24 cellular contexts compared by ENCODE assay signal in the genomic region with DNA sequence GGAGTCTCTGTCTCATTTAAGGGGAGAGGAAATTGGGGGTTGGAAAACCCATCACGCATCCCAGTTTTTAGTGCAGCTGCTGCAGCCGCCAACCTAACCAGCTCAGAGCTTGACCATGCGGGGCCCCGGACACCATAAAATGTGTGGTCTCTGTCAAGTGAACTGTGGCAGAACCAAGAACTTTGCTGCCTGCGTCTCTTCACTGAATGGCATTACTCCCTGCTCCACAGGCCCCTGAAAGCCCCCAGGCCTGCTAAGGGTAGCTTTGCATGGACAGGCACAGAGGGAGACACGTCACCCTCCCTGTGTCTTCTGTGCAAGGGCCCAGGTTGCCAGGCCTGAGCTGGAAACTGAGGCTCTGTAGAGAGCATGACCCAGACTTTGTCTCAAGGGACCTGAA.
"Had no signal": no experiment of that assay in that cellular context is flagged by ENCODE, and none has a peak within 500 bp of the region (broad histone marks: within the 10 kb centered on the region; RNA-seq: fewer than 3 reads in every experiment).

No MANE protein-coding gene starts in this region.

- H3K36me3 Mint-ChIP-seq: memory B cell; naive thymus-derived CD8-positive, alpha-beta T cell; stimulated activated memory B cell treated with anti-CD40 and anti-IgM and Interleukin-4, amounts not matched to agents 10 μg/mL and 1 μg/mL and 100 μg/mL, for 72 hours had no signal

- H3K27ac Mint-ChIP-seq: memory B cell; naive thymus-derived CD8-positive, alpha-beta T cell; nephron; progenitor cell of endocrine pancreas; stimulated activated memory B cell treated with anti-CD40 and anti-IgM and Interleukin-4, amounts not matched to agents 10 μg/mL and 1 μg/mL and 100 μg/mL, for 72 hours; stimulated activated naive CD8-positive, alpha-beta T cell treated with anti-CD3 and anti-CD28 coated beads, Interleukin-15, amount 100 ng/mL, for 72 hours had no signal

- H3K4me1 ChIP-seq: left ventricle myocardium inferior, right atrium auricular region, right lobe of liver, tibial nerve, upper lobe of left lung had no signal

- H3K36me3 ChIP-seq: left ventricle myocardium inferior, neutrophil, ovary, right atrium auricular region, right lobe of liver, tibial nerve, upper lobe of left lung had no signal

- H3K9me3 ChIP-seq: left ventricle myocardium inferior, neutrophil, ovary, right atrium auricular region, right lobe of liver, tibial nerve, upper lobe of left lung had no signal

- H3K27ac ChIP-seq: hepatocyte, left ventricle myocardium inferior, neutrophil, ovary, right atrium auricular region, right lobe of liver, tibial nerve, upper lobe of left lung had no signal

- ATAC-seq: naive thymus-derived CD8-positive, alpha-beta T cell; right lobe of liver; stimulated activated memory B cell treated with anti-CD40 and anti-IgM and Interleukin-4, amounts not matched to agents 10 μg/mL and 1 μg/mL and 100 μg/mL, for 72 hours; stimulated activated naive CD8-positive, alpha-beta T cell treated with anti-CD3 and anti-CD28 coated beads, Interleukin-15, amount 100 ng/mL, for 72 hours had no signal

- H3K27me3 ChIP-seq: hepatocyte, ovary, right atrium auricular region, right lobe of liver, tibial nerve, upper lobe of left lung had no signal

- H3K4me2 ChIP-seq: hepatocyte, smooth muscle cell had no signal

- DNase-seq: islet precursor cell; left ventricle myocardium inferior; naive thymus-derived CD8-positive, alpha-beta T cell; occipital lobe; ovary; right lobe of liver; stimulated activated CD4-positive, alpha-beta T cell treated with anti-CD3 and anti-CD28 coated beads, Interleukin-1b, Interleukin-23, amount 100 ng/mL, for 48 hours; stimulated activated CD4-positive, alpha-beta T cell treated with anti-CD3 and anti-CD28 coated beads, Interleukin-2, amount 100 ng/mL, for 48 hours; stimulated activated CD4-positive, alpha-beta T cell treated with anti-CD3 and anti-CD28 coated beads, Interleukin-4, amount 100 ng/mL, for 4 hours; stimulated activated CD8-positive, alpha-beta memory T cell treated with anti-CD3 and anti-CD28 coated beads, Interleukin-4, amount 100 ng/mL, for 48 hours; stimulated activated naive CD4-positive, alpha-beta T cell treated with Interleukin-2 at 50 U/mL for 16 hours; stimulated activated naive CD8-positive, alpha-beta T cell treated with anti-CD3 and anti-CD28 coated beads, Interleukin-15, amount 100 ng/mL, for 72 hours; substantia nigra; upper lobe of left lung had no signal

- H3K4me1 Mint-ChIP-seq: naive thymus-derived CD8-positive, alpha-beta T cell; nephron; stimulated activated naive CD8-positive, alpha-beta T cell treated with anti-CD3 and anti-CD28 coated beads, Interleukin-15, amount 100 ng/mL, for 72 hours had no signal

- H3K9me3 Mint-ChIP-seq: memory B cell; naive thymus-derived CD8-positive, alpha-beta T cell; nephron; stimulated activated memory B cell treated with anti-CD40 and anti-IgM and Interleukin-4, amounts not matched to agents 10 μg/mL and 1 μg/mL and 100 μg/mL, for 72 hours; stimulated activated naive CD8-positive, alpha-beta T cell treated with anti-CD3 and anti-CD28 coated beads, Interleukin-15, amount 100 ng/mL, for 72 hours had no signal

- H3K4me3 ChIP-seq: hepatocyte, left ventricle myocardium inferior, ovary, right atrium auricular region, right lobe of liver, smooth muscle cell, tibial nerve, upper lobe of left lung had no signal

- H3K4me3 Mint-ChIP-seq: memory B cell; naive thymus-derived CD8-positive, alpha-beta T cell; nephron; neural crest cell; stimulated activated memory B cell treated with anti-CD40 and anti-IgM and Interleukin-4, amounts not matched to agents 10 μg/mL and 1 μg/mL and 100 μg/mL, for 72 hours; stimulated activated naive CD8-positive, alpha-beta T cell treated with anti-CD3 and anti-CD28 coated beads, Interleukin-15, amount 100 ng/mL, for 72 hours had no signal
